Comparison of ENCODE assay signal across 1 cellular context in the genomic region with DNA sequence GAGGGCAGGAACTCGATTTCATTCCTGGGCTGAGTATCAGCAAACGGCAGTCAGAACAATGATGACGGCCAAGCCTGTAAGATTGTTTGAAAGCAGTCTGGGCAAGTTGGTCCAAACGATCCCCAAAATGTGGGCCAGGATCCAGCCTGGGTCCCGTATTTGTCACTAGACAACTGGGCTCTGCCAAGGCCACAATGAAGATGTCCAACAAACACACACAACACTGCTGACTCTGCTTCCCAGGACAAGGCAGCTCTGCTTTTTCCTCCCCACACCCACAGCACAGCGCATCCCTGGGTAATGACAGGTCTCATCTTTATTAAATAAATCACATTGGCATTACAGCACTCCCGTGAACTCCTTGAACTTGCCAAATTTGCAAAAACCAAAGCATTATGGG.
TF ChIP-seq lines count a peak whose summit lies in the region.

No MANE protein-coding gene starts in this region.

TF ChIP-seq in IMR-90, 13 proteins besides CTCF, POLR2A, EP300 and RAD21 (continued from another document):
- TF ChIP-seq USF2 (IDR thresholded peaks at IDR 0.05; ENCODE audit: low read depth, low read length) = no peak
- TF ChIP-seq RCOR1 (IDR thresholded peaks at IDR 0.05; ENCODE audit: insufficient replicate concordance, low read length) = no peak
TF ChIP-seq in IMR-90: peak in this region for 0.
